Comparison of ENCODE assay signal across 25 cellular contexts in genomic region chr15:71304681-71305080, GRCh38.
"Had no signal": no experiment of that assay in that cellular context is flagged by ENCODE, and none has a peak within 500 bp of the region (broad histone marks: within the 10 kb centered on the region; RNA-seq: fewer than 3 reads in every experiment).

No MANE protein-coding gene starts in this region.

- H3K27ac ChIP-seq: cardiac muscle cell, KMS-11, WERI-Rb-1 had no signal

- H3K27me3 ChIP-seq: cardiac muscle cell had no signal

- H3K36me3 Mint-ChIP-seq: activated CD8-positive, alpha-beta memory T cell treated with anti-CD3 and anti-CD28 coated beads, Interleukin-2, amount 10 ng/mL, durations not matched to agents 7 days and 5 days; activated naive CD4-positive, alpha-beta T cell treated with anti-CD3 and anti-CD28 coated beads, Interleukin-2, amount 50 U/mL, for 24 hours; brain; T-cell had no signal

- H3K36me3 ChIP-seq: cardiac muscle cell, WERI-Rb-1 had no signal

- H3K27me3 Mint-ChIP-seq: activated T-cell treated with anti-CD3 and anti-CD28 coated beads, Interleukin-2, amount 50 U/mL, for 24 hours; brain; T-cell had no signal

- H3K27ac Mint-ChIP-seq: activated CD8-positive, alpha-beta memory T cell treated with anti-CD3 and anti-CD28 coated beads, Interleukin-2, amount 10 ng/mL, durations not matched to agents 7 days and 5 days; activated naive CD4-positive, alpha-beta T cell treated with anti-CD3 and anti-CD28 coated beads, Interleukin-2, amount 50 U/mL, for 24 hours; activated T-cell treated with anti-CD3 and anti-CD28 coated beads, Interleukin-2, amount 50 U/mL, for 24 hours; activated T-helper 1 cell treated with anti-CD3 and anti-CD28 coated beads, Interleukin-12 subunit alpha, Interleukin-12 subunit beta, Interleukin-2, Interleukin-4 antibody, amounts not matched to agents 30 ng/mL and 10 ng/mL and 1 ng/mL, durations not matched to agents 14 hours and 24 hours and 36 hours; T-cell had no signal

- H3K9ac ChIP-seq: KMS-11 had no signal

- H3K4me1 Mint-ChIP-seq: activated CD8-positive, alpha-beta memory T cell treated with anti-CD3 and anti-CD28 coated beads, Interleukin-2, amount 10 ng/mL, durations not matched to agents 7 days and 5 days; activated naive CD4-positive, alpha-beta T cell treated with anti-CD3 and anti-CD28 coated beads, Interleukin-2, amount 50 U/mL, for 24 hours; T-cell had no signal

- H3K4me3 ChIP-seq: cardiac muscle cell had no signal

- ATAC-seq: activated CD8-positive, alpha-beta memory T cell treated with anti-CD3 and anti-CD28 coated beads, Interleukin-2, amount 10 ng/mL, durations not matched to agents 7 days and 5 days; PC-3; T-cell had no signal

- H3K4me3 Mint-ChIP-seq: activated CD8-positive, alpha-beta memory T cell treated with anti-CD3 and anti-CD28 coated beads, Interleukin-2, amount 10 ng/mL, durations not matched to agents 7 days and 5 days; activated naive CD4-positive, alpha-beta T cell treated with anti-CD3 and anti-CD28 coated beads, Interleukin-2, amount 50 U/mL, for 24 hours; activated T-cell treated with anti-CD3 and anti-CD28 coated beads, Interleukin-2, amount 50 U/mL, for 24 hours; activated T-helper 1 cell treated with anti-CD3 and anti-CD28 coated beads, Interleukin-12 subunit alpha, Interleukin-12 subunit beta, Interleukin-2, Interleukin-4 antibody, amounts not matched to agents 30 ng/mL and 10 ng/mL and 1 ng/mL, durations not matched to agents 14 hours and 24 hours and 36 hours; brain; T-cell had no signal

- H3K9me3 Mint-ChIP-seq: activated naive CD4-positive, alpha-beta T cell treated with anti-CD3 and anti-CD28 coated beads, Interleukin-2, amount 50 U/mL, for 24 hours; activated T-cell treated with anti-CD3 and anti-CD28 coated beads, Interleukin-2, amount 50 U/mL, for 24 hours; activated T-helper 1 cell treated with anti-CD3 and anti-CD28 coated beads, Interleukin-12 subunit alpha, Interleukin-12 subunit beta, Interleukin-2, Interleukin-4 antibody, amounts not matched to agents 30 ng/mL and 10 ng/mL and 1 ng/mL, durations not matched to agents 14 hours and 24 hours and 36 hours; T-cell had no signal

- H3K4me2 ChIP-seq: KMS-11 had no signal

- DNase-seq: activated CD4-positive, alpha-beta T cell treated with anti-CD3 and anti-CD28 coated beads for 4 hours; activated CD4-positive, alpha-beta T cell treated with anti-CD3 and anti-CD28 coated beads, Interleukin-2, amount 50 U/mL, for 4 hours; activated CD8-positive, alpha-beta memory T cell treated with anti-CD3 and anti-CD28 coated beads, Interleukin-2, amount 10 ng/mL, durations not matched to agents 7 days and 5 days; activated effector memory CD4-positive, alpha-beta T cell treated with Interleukin-2 at 50 U/mL for 16 hours; activated naive CD4-positive, alpha-beta T cell; activated T-cell treated with anti-CD3 and anti-CD28 coated beads, Interleukin-2, amount 50 U/mL, for 24 hours; amniotic stem cell; MM.1S; NCI-H1105; NCI-H1436; NCI-H1694 treated with DMSO at 0.1 percent for 48 hours; NCI-H2029 treated with DMSO at 0.1 percent for 48 hours; NCI-H345; NCI-H510A treated with DMSO at 0.1 percent for 48 hours; NCI-H69; PC-3; SHP77 treated with DMSO at 0.1 percent for 48 hours; T-cell; T-helper 2 cell; WERI-Rb-1 had no signal
